ENCODE assay signal across 20 cellular contexts in genomic region chr9:18427691-18428090, GRCh38. TPM values are rescaled to one million over a fixed set of nuclear protein-coding genes. Genes with fewer than 3 reads are reported as not detected.
"Had no signal": no experiment of that assay in that cellular context is flagged by ENCODE, and none has a peak within 500 bp of the region (broad histone marks: within the 10 kb centered on the region; RNA-seq: fewer than 3 reads in every experiment).

No MANE protein-coding gene starts in this region.

- H3K27ac Mint-ChIP-seq: activated CD4-positive, alpha-beta memory T cell treated with anti-CD3 and anti-CD28 coated beads for 36 hours; activated naive CD8-positive, alpha-beta T cell treated with anti-CD3 and anti-CD28 coated beads, Interleukin-2, amount 10 ng/mL, durations not matched to agents 7 days and 5 days; activated T-helper 17 cell treated with anti-CD3 and anti-CD28 coated beads, Interleukin-2, amount 50 U/mL, for 72 hours; nephron progenitor cell had no signal

- H3K4me1 Mint-ChIP-seq: activated naive CD8-positive, alpha-beta T cell treated with anti-CD3 and anti-CD28 coated beads, Interleukin-2, amount 10 ng/mL, durations not matched to agents 7 days and 5 days; activated T-helper 17 cell treated with anti-CD3 and anti-CD28 coated beads, Interleukin-2, amount 50 U/mL, for 72 hours; central memory CD8-positive, alpha-beta T cell had no signal

- H3K36me3 Mint-ChIP-seq: activated CD4-positive, alpha-beta memory T cell treated with anti-CD3 and anti-CD28 coated beads for 36 hours; activated naive CD8-positive, alpha-beta T cell treated with anti-CD3 and anti-CD28 coated beads, Interleukin-2, amount 10 ng/mL, durations not matched to agents 7 days and 5 days; brain had no signal

- H3K27ac ChIP-seq: colonic mucosa, prostate gland, right atrium auricular region, tibial artery, WERI-Rb-1 had no signal

- H3K27me3 Mint-ChIP-seq: activated CD4-positive, alpha-beta memory T cell treated with anti-CD3 and anti-CD28 coated beads for 36 hours; activated naive CD8-positive, alpha-beta T cell treated with anti-CD3 and anti-CD28 coated beads, Interleukin-2, amount 10 ng/mL, durations not matched to agents 7 days and 5 days; central memory CD8-positive, alpha-beta T cell had no signal

- ATAC-seq: activated T-helper 17 cell treated with anti-CD3 and anti-CD28 coated beads, Interleukin-2, amount 50 U/mL, for 72 hours; left colon had no signal

- H3K9me3 ChIP-seq: colonic mucosa, prostate gland, right atrium auricular region, tibial artery had no signal

- H3K27me3 ChIP-seq: colonic mucosa, right atrium auricular region, tibial artery had no signal

- H3K9me3 Mint-ChIP-seq: activated CD4-positive, alpha-beta memory T cell treated with anti-CD3 and anti-CD28 coated beads for 36 hours; activated naive CD8-positive, alpha-beta T cell treated with anti-CD3 and anti-CD28 coated beads, Interleukin-2, amount 10 ng/mL, durations not matched to agents 7 days and 5 days; activated T-helper 17 cell treated with anti-CD3 and anti-CD28 coated beads, Interleukin-2, amount 50 U/mL, for 72 hours; brain; central memory CD8-positive, alpha-beta T cell; nephron progenitor cell had no signal

- H3K4me3 ChIP-seq: colonic mucosa, lung, prostate gland, right atrium auricular region, tibial artery had no signal

- H3K4me3 Mint-ChIP-seq: activated CD4-positive, alpha-beta memory T cell treated with anti-CD3 and anti-CD28 coated beads for 36 hours; activated naive CD8-positive, alpha-beta T cell treated with anti-CD3 and anti-CD28 coated beads, Interleukin-2, amount 10 ng/mL, durations not matched to agents 7 days and 5 days; activated T-helper 17 cell treated with anti-CD3 and anti-CD28 coated beads, Interleukin-2, amount 50 U/mL, for 72 hours; brain; central memory CD8-positive, alpha-beta T cell; nephron progenitor cell had no signal

- DNase-seq: activated CD4-positive, alpha-beta memory T cell treated with anti-CD3 and anti-CD28 coated beads for 36 hours; activated naive CD4-positive, alpha-beta T cell treated with Interleukin-2 at 50 U/mL for 16 hours; activated naive CD8-positive, alpha-beta T cell treated with anti-CD3 and anti-CD28 coated beads, Interleukin-2, amount 10 ng/mL, durations not matched to agents 7 days and 5 days; activated T-cell treated with anti-CD3 and anti-CD28 coated beads for 4 hours; colonic mucosa; left colon; nephron progenitor cell; occipital lobe; stimulated activated CD4-positive, alpha-beta T cell treated with anti-CD3 and anti-CD28 coated beads, Interleukin-2, amount 100 ng/mL, for 24 hours; stimulated activated naive CD4-positive, alpha-beta T cell treated with Interleukin-2 at 50 U/mL for 16 hours; SW 1271; T-helper 2 cell; tibial artery; WERI-Rb-1 had no signal

- H3K4me1 ChIP-seq: colonic mucosa, prostate gland, right atrium auricular region had no signal

- H3K36me3 ChIP-seq: colonic mucosa, prostate gland, right atrium auricular region, tibial artery, WERI-Rb-1 had no signal

RNA-seq across cellular contexts. Expression of gene ADAMTSL1, which starts 46.3 kb away (rescaled TPM):
- total RNA-seq: activated CD4-positive, alpha-beta memory T cell treated with anti-CD3 and anti-CD28 coated beads for 36 hours; activated naive CD8-positive, alpha-beta T cell treated with anti-CD3 and anti-CD28 coated beads, Interleukin-2, amount 10 ng/mL, durations not matched to agents 7 days and 5 days; activated T-helper 17 cell treated with anti-CD3 and anti-CD28 coated beads, Interleukin-2, amount 50 U/mL, for 72 hours had no signal
